Comparison of ENCODE assay signal across 8 cellular contexts in the genomic region with DNA sequence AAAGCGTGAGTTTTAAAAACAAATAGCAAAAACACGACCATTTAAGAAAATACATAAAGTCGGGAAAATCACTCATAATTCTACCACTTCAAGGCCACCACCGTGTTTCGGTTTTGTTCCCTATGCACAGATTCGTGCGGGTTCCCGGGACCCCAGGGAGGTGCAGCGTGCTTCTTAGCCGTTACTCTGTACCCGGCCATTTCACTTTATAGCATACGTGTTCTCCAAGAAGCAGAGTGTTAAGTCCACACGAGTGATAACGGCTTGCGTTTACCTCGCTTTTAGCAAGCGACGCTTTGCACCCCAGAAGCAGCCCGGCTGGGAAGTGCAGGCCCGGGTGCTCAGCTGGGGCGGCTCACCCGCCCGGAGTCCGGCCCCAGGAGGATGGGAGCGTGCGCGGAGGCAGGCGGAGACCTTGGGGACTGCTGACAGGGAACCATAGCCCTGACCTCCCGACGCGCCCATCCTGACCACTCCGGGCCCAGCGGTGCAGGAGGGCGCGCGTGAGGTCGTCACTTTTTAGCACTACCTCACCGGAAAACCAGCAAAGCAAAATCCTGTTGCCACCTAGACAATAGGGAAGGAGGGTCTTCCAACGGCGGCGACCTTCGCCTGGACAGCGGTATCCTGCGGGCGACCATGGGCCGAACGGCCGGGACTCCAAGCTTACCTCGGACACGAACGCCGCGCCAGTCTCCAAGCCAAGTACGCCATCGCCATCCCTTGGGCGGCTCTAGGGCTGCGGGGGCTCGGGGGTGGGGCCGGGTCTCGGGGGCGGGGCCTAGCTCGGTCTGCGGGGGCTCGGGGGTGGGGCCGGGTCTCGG. TPM values are rescaled to one million over a fixed set of nuclear protein-coding genes. Genes with fewer than 3 reads are reported as not detected.
DNase-seq lines count a peak whose midpoint lies in the region; ATAC-seq and TF ChIP-seq lines count a peak whose summit lies in the region.

A gene with protein sequence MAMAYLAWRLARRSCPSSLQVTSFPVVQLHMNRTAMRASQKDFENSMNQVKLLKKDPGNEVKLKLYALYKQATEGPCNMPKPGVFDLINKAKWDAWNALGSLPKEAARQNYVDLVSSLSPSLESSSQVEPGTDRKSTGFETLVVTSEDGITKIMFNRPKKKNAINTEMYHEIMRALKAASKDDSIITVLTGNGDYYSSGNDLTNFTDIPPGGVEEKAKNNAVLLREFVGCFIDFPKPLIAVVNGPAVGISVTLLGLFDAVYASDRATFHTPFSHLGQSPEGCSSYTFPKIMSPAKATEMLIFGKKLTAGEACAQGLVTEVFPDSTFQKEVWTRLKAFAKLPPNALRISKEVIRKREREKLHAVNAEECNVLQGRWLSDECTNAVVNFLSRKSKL (minus strand): TSS at position 735 of the 824 bp plus-strand sequence. CDS start 15 bp downstream, at position 720.

- peak; percentile 29 for ATAC-seq in GM18517 (IDR thresholded peaks at IDR 0.05; ENCODE audit: unreplicated experiment)
- ATAC-seq in HG03039 (IDR thresholded peaks at IDR 0.05; ENCODE audit: unreplicated experiment), result peak; percentile 40

- H3K4me3 Mint-ChIP-seq in endothelial cell (ENCODE audit: unreplicated experiment), result peak within 1 kb of the TSS; percentile 90

- H3K9me3 Mint-ChIP-seq in endothelial cell (ENCODE audit: unreplicated experiment), result no peaks in the 10 kb centered on the region

- H3K27ac Mint-ChIP-seq in endothelial cell (ENCODE audit: unreplicated experiment), result peak within 1 kb of the TSS; percentile 63

- H3K36me3 Mint-ChIP-seq in endothelial cell (ENCODE audit: low read depth, unreplicated experiment), result peaks cover 26% of the 10 kb centered on the region

- peaks cover 2% of the 10 kb centered on the region for H3K27me3 Mint-ChIP-seq in endothelial cell (ENCODE audit: unreplicated experiment)

- DNase-seq in A172 (ENCODE audit: low spot score) (peak; percentile 60), NCI-H446 treated with DMSO at 0.1 percent for 48 hours (lab: John Stamatoyannopoulos, UW) (peak; percentile 76), endothelial cell (ENCODE audit: low spot score) (peak; percentile 72), mesenteric fat pad (ENCODE audit: low spot score) (peak; percentile 93)
- peak; percentile 54 to 62 for DNase-seq in activated CD4-positive, alpha-beta T cell treated with anti-CD3 and anti-CD28 coated beads, Interleukin-2, amount 50 U/mL, for 48 hours
- peak; percentile 6 to 9 for DNase-seq in stimulated activated CD8-positive, alpha-beta memory T cell treated with anti-CD3 and anti-CD28 coated beads, Interleukin-4, amount 100 ng/mL, for 1 hour (ENCODE audit: low read depth in 2 of 2, low spot score in 1 of 2)

- H3K4me1 Mint-ChIP-seq in endothelial cell (ENCODE audit: unreplicated experiment), result peaks cover 15% of the 10 kb centered on the region

- TF ChIP-seq CTCF in endothelial cell (IDR thresholded peaks at IDR 0.05; ENCODE audit: unreplicated experiment), result no peak

RNA-seq across cellular contexts. Expression of the gene that starts here (rescaled TPM):
- total RNA-seq in A172 (2014; rRNA removed; shearing (Covaris generic)), result 163 and 235 TPM in 2 replicates
- 66.3 TPM for total RNA-seq in endothelial cell (ENCODE audit: unreplicated experiment)
- total RNA-seq in mesenteric fat pad, result 54.1 TPM

Comparison
In these comparisons a context has a peak if more than half of its experiments do, and no peak if none do; other contexts are left out.
1. Peak in every context shown above with its lines: DNase-seq and ATAC-seq.
2. DNase-seq: peak in every context shown above with its lines; median percentile 93 in mesenteric fat pad; 76 in NCI-H446 treated with DMSO at 0.1 percent for 48 hours; 72 in endothelial cell; 60 in A172; 58 in activated CD4-positive, alpha-beta T cell treated with anti-CD3 and anti-CD28 coated beads, Interleukin-2, amount 50 U/mL, for 48 hours; 8 in stimulated activated CD8-positive, alpha-beta memory T cell treated with anti-CD3 and anti-CD28 coated beads, Interleukin-4, amount 100 ng/mL, for 1 hour.